In the genomic region with DNA sequence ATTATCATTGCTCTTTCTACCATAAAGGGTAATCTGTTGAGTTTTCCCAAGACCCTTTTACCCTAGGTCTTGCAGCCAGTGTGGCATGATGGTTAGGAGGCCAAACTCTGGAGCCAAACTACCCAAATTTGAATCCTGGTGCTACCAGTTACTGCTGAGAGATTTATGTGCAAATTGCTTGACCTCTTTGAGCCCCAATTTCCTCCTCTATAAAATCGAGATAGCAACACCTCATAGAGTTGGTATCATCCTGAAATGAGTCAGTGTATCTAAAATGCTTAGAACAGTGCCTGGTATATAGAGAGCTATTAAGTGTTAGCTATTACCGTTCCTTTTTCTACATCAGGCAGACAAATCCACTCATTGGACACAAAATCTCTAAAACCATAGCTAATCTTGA, we compare ENCODE assay signal across 23 cellular contexts. TPM values are rescaled to one million over a fixed set of nuclear protein-coding genes. Genes with fewer than 3 reads are reported as not detected.
A peak's percentile ranks its signal among the peaks of the same experiment; 100 is the strongest.
DNase-seq lines count a peak whose midpoint lies in the region; ATAC-seq and TF ChIP-seq lines count a peak whose summit lies in the region.
"Had no signal": no experiment of that assay in that cellular context is flagged by ENCODE, and none has a peak within 500 bp of the region (broad histone marks: within the 10 kb centered on the region; RNA-seq: fewer than 3 reads in every experiment).

No MANE protein-coding gene starts in this region.

- ATAC-seq in IMR-90 (ENCODE audit: low read depth) (no peak), HG03135 (IDR thresholded peaks at IDR 0.05; ENCODE audit: unreplicated experiment) (no peak)
- ATAC-seq: CD8-positive, alpha-beta T cell; GM12878; GM23338; K562 had no signal

- H2BK20ac ChIP-seq in IMR-90 (ENCODE audit: low read depth, low read length) = peak overlapping the region; percentile 80

- H3K27ac Mint-ChIP-seq in nephron = peak overlapping the region in 2 of 3 experiments; percentile 37 to 65
- no peak overlapping the region for H3K27ac Mint-ChIP-seq in CD4-positive, alpha-beta memory T cell
- H3K27ac Mint-ChIP-seq: CD14-positive monocyte; CD8-positive, alpha-beta T cell; GM23338 had no signal

- peak overlapping the region; percentile 31; the same call in 1 of the 2 replicates for H3K23ac ChIP-seq in IMR-90 (ENCODE audit: low read depth, low read length)

- CTCF ChIA-PET in A673 (lab: Charles Lee) (no interaction called here), IMR-90 (lab: Yijun Ruan, JAX) (interaction anchor here (1.2 kb wide), 1 partner anchor 17 kb away, joined by 3 read pairs; no protein-coding TSS in a partner anchor)
- CTCF ChIA-PET in CD4-positive, alpha-beta memory T cell (lab: Charles Lee; ENCODE audit: partially characterized antibody) = interaction anchor here (0.5 kb wide), 1 partner anchor 56 kb away, joined by 3 read pairs; no protein-coding TSS in a partner anchor

- POLR2A ChIA-PET in A673 (lab: Charles Lee; ENCODE audit: low non-redundant PET) (interaction anchor here (0.6 kb wide), 1 partner anchor 410 kb away, joined by 20 read pairs; no protein-coding TSS in a partner anchor), IMR-90 (lab: Charles Lee; ENCODE audit: unreplicated experiment) (no interaction called here)
- POLR2A ChIA-PET in CD4-positive, alpha-beta memory T cell (lab: Charles Lee; ENCODE audit: partially characterized antibody) = no interaction called here

- peak overlapping the region; percentile 57; the same call in 1 of the 3 replicates for H2BK15ac ChIP-seq in IMR-90 (ENCODE audit: low read depth, low read length)

- H2AK9ac ChIP-seq in IMR-90 (replicated peaks; ENCODE audit: low read depth, low read length, poor library complexity) = no peak overlapping the region

- no peaks in the 10 kb centered on the region for H3K36me3 ChIP-seq in A673 (ENCODE audit: insufficient read depth, low read length, poor library complexity, severe bottlenecking)
- H3K36me3 ChIP-seq in IMR-90 (ENCODE audit: control insufficient read depth, insufficient read depth, low read length) = no peaks in the 10 kb centered on the region
- no peaks in the 10 kb centered on the region for H3K36me3 ChIP-seq in CD4-positive, alpha-beta memory T cell (ENCODE audit: insufficient read depth, low read length)
- H3K36me3 ChIP-seq: BLaER1 had no signal

- peak overlapping the region; percentile 91 for H3K18ac ChIP-seq in IMR-90 (ENCODE audit: low read depth, low read length)

- peaks cover 26% of the 10 kb centered on the region for H3K9me1 ChIP-seq in IMR-90 (ENCODE audit: insufficient read depth, low read length)

- H3K27me3 ChIP-seq in A673 (replicated peaks; ENCODE audit: insufficient read depth, low read depth, low read length, poor library complexity) (no peaks in the 10 kb centered on the region), IMR-90 (ENCODE audit: control insufficient read depth, insufficient read depth, low read length) (no peaks in the 10 kb centered on the region)
- H3K27me3 ChIP-seq in CD4-positive, alpha-beta memory T cell (ENCODE audit: insufficient read depth, low read length) = no peaks in the 10 kb centered on the region
- H3K27me3 ChIP-seq: BLaER1 had no signal

- peak overlapping the region; percentile 70; the same call in 1 of the 2 replicates for H3K4ac ChIP-seq in IMR-90 (ENCODE audit: low read depth, low read length)

- H3K36me3 Mint-ChIP-seq in nephron (ENCODE audit: low read depth) = no peaks in the 10 kb centered on the region
- H3K36me3 Mint-ChIP-seq in CD4-positive, alpha-beta memory T cell = no peaks in the 10 kb centered on the region
- H3K36me3 Mint-ChIP-seq: CD14-positive monocyte; CD8-positive, alpha-beta T cell had no signal

- no peak overlapping the region for H2AFZ ChIP-seq in IMR-90 (replicated peaks; ENCODE audit: low read length, poor library complexity)
- H2AFZ ChIP-seq: GM23338 had no signal

- H4K8ac ChIP-seq in IMR-90 (ENCODE audit: low read depth in 2 of 2, low read length in 2 of 2) = peak overlapping the region in 1 of 2 experiments; percentile 76; a peak in 2 of 4 replicates

- H3K79me1 ChIP-seq in IMR-90 (ENCODE audit: low read depth in 1 of 2, low read length in 2 of 2) = peaks cover 0 to 15% of the 10 kb centered on the region in 2 experiments; a peak in 1 of 4 replicates

- TF ChIP-seq RAD21 in IMR-90 (IDR thresholded peaks at IDR 0.05; ENCODE audit: low read length) = no peak

- H3K27ac ChIP-seq in A673 (ENCODE audit: low read depth, low read length, poor library complexity, severe bottlenecking) (no peak overlapping the region), IMR-90 (ENCODE audit: insufficient read depth, low read length) (peak overlapping the region; percentile 90; the same call in 1 of the 2 replicates)
- H3K27ac ChIP-seq in CD4-positive, alpha-beta memory T cell (ENCODE audit: low read depth, low read length) = no peak overlapping the region
- H3K27ac ChIP-seq: HL-60 had no signal

- BruUV-seq in A673 (replicated peaks; lab: Mats Ljungman, UMichigan) (no TSS peak), IMR-90 (replicated peaks; lab: Mats Ljungman, UMichigan) (no TSS peak)

- H3K4me3 Mint-ChIP-seq in nephron = no peak overlapping the region
- H3K4me3 Mint-ChIP-seq in CD4-positive, alpha-beta memory T cell = no peak overlapping the region
- H3K4me3 Mint-ChIP-seq: CD14-positive monocyte; CD8-positive, alpha-beta T cell; GM23338 had no signal

- peaks cover 51% of the 10 kb centered on the region for H3K4me1 Mint-ChIP-seq in nephron
- H3K4me1 Mint-ChIP-seq in CD4-positive, alpha-beta memory T cell = peaks cover 0 to 6% (median under 1%) of the 10 kb centered on the region in 4 donors
- H3K4me1 Mint-ChIP-seq: CD14-positive monocyte, GM23338 had no signal

- no CpG with 5 or more reads among the region's 2 CpGs for WGBS in IMR-90 (ENCODE audit: extremely low coverage in 2 of 2, insufficient read length in 1 of 2), 2 experiments

- peak; percentile 5 for DNase-seq in A673 (ENCODE audit: low spot score)
- DNase-seq in IMR-90 = no peak
- DNase-seq in dermis blood vessel endothelial cell = peak; percentile 11
- DNase-seq in activated CD4-positive, alpha-beta T cell treated with anti-CD3 and anti-CD28 coated beads, Interleukin-2, amount 50 U/mL, for 4 hours = no peak
- DNase-seq in AML-193 (lab: John Stamatoyannopoulos, UW) = no peak
- no peak for DNase-seq in CD4-positive, alpha-beta memory T cell
- DNase-seq: 8988T; ACHN; CD8-positive, alpha-beta T cell; DMS 273 treated with DMSO at 0.1 percent for 48 hours; DMS53; DND-41; EL; HCEC 1CT had no signal

- no peak overlapping the region for H3K9ac ChIP-seq in IMR-90 (ENCODE audit: low read depth, low read length)
- H3K9ac ChIP-seq: BLaER1 had no signal

- dilution Hi-C loops in IMR-90 (cut with HindIII; ENCODE audit: low sequenced_read_pairs, unreplicated experiment) = no loop called here

- H4K91ac ChIP-seq in IMR-90 (ENCODE audit: insufficient read depth, low read depth, low read length) = peak overlapping the region; percentile 64; the same call in 1 of the 2 replicates

- H2AK5ac ChIP-seq in IMR-90 (ENCODE audit: low read depth, low read length) = 0 out of 2 replicates have a peak overlapping the region, but pooled peaks have one; percentile 28

- H3K27me3 Mint-ChIP-seq in nephron (ENCODE audit: low read depth) = no peaks in the 10 kb centered on the region
- H3K27me3 Mint-ChIP-seq in CD4-positive, alpha-beta memory T cell = peaks cover under 1 to 4% of the 10 kb centered on the region in 2 donors

- no peaks in the 10 kb centered on the region for H3K9me3 ChIP-seq in A673 (ENCODE audit: low read depth, low read length, poor library complexity, severe bottlenecking)
- no peaks in the 10 kb centered on the region for H3K9me3 ChIP-seq in IMR-90 (ENCODE audit: control insufficient read depth, insufficient read depth, low read length)
- H3K9me3 ChIP-seq in CD4-positive, alpha-beta memory T cell (ENCODE audit: control insufficient read depth in 1 of 2, low read length in 2 of 2) = no peaks in the 10 kb centered on the region
- H3K9me3 ChIP-seq: BLaER1 had no signal

- in situ Hi-C loops in IMR-90 (cut with MboI; ENCODE audit: low sequenced_read_pairs) = no loop called here

- H3K4me1 ChIP-seq in A673 (ENCODE audit: insufficient read depth, low read length, poor library complexity, severe bottlenecking) = peaks cover 35% of the 10 kb centered on the region
- H3K4me1 ChIP-seq in IMR-90 (ENCODE audit: control insufficient read depth, insufficient read depth, low read length) = peaks cover 47% of the 10 kb centered on the region
- H3K4me1 ChIP-seq in CD4-positive, alpha-beta memory T cell (ENCODE audit: insufficient read depth, low read length) = no peaks in the 10 kb centered on the region

- H3K56ac ChIP-seq in IMR-90 (ENCODE audit: extremely low read depth, insufficient read depth, low read length) = no peak overlapping the region

- H3K4me2 ChIP-seq in IMR-90 (ENCODE audit: low read depth, low read length) = no peak overlapping the region
- H3K4me2 ChIP-seq: GM23338 had no signal

- TF ChIP-seq CTCF in A673 (conservative IDR thresholded peaks at IDR 0.05; ENCODE audit: low read depth, low read length) (no peak), IMR-90 (conservative IDR thresholded peaks at IDR 0.05; ENCODE audit: low read depth, low read length) (no peak), nephron (IDR thresholded peaks at IDR 0.05; ENCODE audit: unreplicated experiment in 3 of 3) (no peak)

- peak overlapping the region; percentile 75 for H3K14ac ChIP-seq in IMR-90 (replicated peaks; ENCODE audit: low read depth, low read length)

- TF ChIP-seq POLR2A in IMR-90 (IDR thresholded peaks at IDR 0.05; ENCODE audit: low read depth, low read length) = no peak

- peak overlapping the region; percentile 94 for H4K5ac ChIP-seq in IMR-90 (ENCODE audit: low read depth, low read length)

- H4K20me1 ChIP-seq in IMR-90 (ENCODE audit: insufficient read depth, low read length) = no peaks in the 10 kb centered on the region
- H4K20me1 ChIP-seq: BLaER1 had no signal

- H3K4me3 ChIP-seq in A673 (ENCODE audit: low read depth, low read length, poor library complexity, severe bottlenecking) = no peak overlapping the region
- no peak overlapping the region for H3K4me3 ChIP-seq in IMR-90 (ENCODE audit: insufficient read depth, low read depth, low read length)
- no peak overlapping the region for H3K4me3 ChIP-seq in CD4-positive, alpha-beta memory T cell (ENCODE audit: low read length in 2 of 2)
- H3K4me3 ChIP-seq: BLaER1, GM12878, GM23338, K562 had no signal

- no peaks in the 10 kb centered on the region for H3K9me3 Mint-ChIP-seq in nephron
- no peaks in the 10 kb centered on the region for H3K9me3 Mint-ChIP-seq in CD4-positive, alpha-beta memory T cell
- H3K9me3 Mint-ChIP-seq: CD8-positive, alpha-beta T cell; GM23338 had no signal

- H2BK120ac ChIP-seq in IMR-90 (ENCODE audit: low read depth, low read length) = peak overlapping the region; percentile 86

- intact Hi-C loops in A673 (cut with micrococcal nuclease; ENCODE audit: unreplicated experiment) = no loop called here
- intact Hi-C loops in IMR-90 (cut with micrococcal nuclease) = loop anchor here (5.0 kb wide), 1 partner anchor 57 kb away; no protein-coding TSS in a partner anchor
- intact Hi-C loops in CD4-positive, alpha-beta memory T cell (cut with micrococcal nuclease) = no loop called here

- peak overlapping the region; percentile 70 for H2BK5ac ChIP-seq in IMR-90 (ENCODE audit: low read depth, low read length, poor library complexity, severe bottlenecking)

RNA-seq across cellular contexts. Expression of a gene that starts 43.0 kb away (rescaled TPM):
- not detected in 2 replicates for total RNA-seq in A673 (2021)
- total RNA-seq in IMR-90 (2012; rRNA removed) = 1.6 and 1.7 TPM in 2 replicates
- 0.29 and 0.52 TPM in 2 replicates for polyA plus RNA-seq in IMR-90 (2012; rRNA removed)
- polyA plus RNA-seq in IMR-90 (2012; cell fraction: cytosol; rRNA removed) = 0.33 and 0.35 TPM in 2 replicates
- 0.61 and 1.3 TPM in 2 replicates for polyA plus RNA-seq in IMR-90 (2012; cell fraction: nucleus; rRNA removed; ENCODE audit: low replicate concordance)
- total RNA-seq in dermis blood vessel endothelial cell = 0.05 and 0.17 TPM in 2 replicates
- not detected for total RNA-seq in CD4-positive, alpha-beta memory T cell
- not detected for polyA plus RNA-seq in CD4-positive, alpha-beta memory T cell
- total RNA-seq: CD8-positive, alpha-beta T cell; G401; GM23338; K562 had no signal
- polyA plus RNA-seq: CD14-positive monocyte, GM23338, K562 had no signal

Comparison
In these comparisons a context has a peak if more than half of its experiments do, and no peak if none do; other contexts are left out.
1. DNase-seq: peak in A673 (single experiment) and dermis blood vessel endothelial cell (single experiment); none in IMR-90 (single experiment), activated CD4-positive, alpha-beta T cell treated with anti-CD3 and anti-CD28 coated beads, Interleukin-2, amount 50 U/mL, for 4 hours (0 of 2), AML-193 (0 of 2) and CD4-positive, alpha-beta memory T cell (0 of 5).
2. H3K27ac Mint-ChIP-seq: peak in nephron (2 of 3); none in CD4-positive, alpha-beta memory T cell (0 of 7).